ENCODE assay signal across 2 cellular contexts in genomic region chr18:62991959-62992358, GRCh38.
A peak's percentile ranks its signal among the peaks of the same experiment; 100 is the strongest.
TF ChIP-seq lines count a peak whose summit lies in the region.

No MANE protein-coding gene starts in this region.

TF ChIP-seq in HepG2, 621 proteins besides CTCF, POLR2A, EP300 and RAD21 (continued from another document):
- TF ChIP-seq, protein P1, sequence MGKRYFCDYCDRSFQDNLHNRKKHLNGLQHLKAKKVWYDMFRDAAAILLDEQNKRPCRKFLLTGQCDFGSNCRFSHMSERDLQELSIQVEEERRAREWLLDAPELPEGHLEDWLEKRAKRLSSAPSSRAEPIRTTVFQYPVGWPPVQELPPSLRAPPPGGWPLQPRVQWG (CRISPR knock-in tag; IDR thresholded peaks at IDR 0.05; ENCODE audit: borderline replicate concordance, low read depth): no peak
- TF ChIP-seq, protein P2, sequence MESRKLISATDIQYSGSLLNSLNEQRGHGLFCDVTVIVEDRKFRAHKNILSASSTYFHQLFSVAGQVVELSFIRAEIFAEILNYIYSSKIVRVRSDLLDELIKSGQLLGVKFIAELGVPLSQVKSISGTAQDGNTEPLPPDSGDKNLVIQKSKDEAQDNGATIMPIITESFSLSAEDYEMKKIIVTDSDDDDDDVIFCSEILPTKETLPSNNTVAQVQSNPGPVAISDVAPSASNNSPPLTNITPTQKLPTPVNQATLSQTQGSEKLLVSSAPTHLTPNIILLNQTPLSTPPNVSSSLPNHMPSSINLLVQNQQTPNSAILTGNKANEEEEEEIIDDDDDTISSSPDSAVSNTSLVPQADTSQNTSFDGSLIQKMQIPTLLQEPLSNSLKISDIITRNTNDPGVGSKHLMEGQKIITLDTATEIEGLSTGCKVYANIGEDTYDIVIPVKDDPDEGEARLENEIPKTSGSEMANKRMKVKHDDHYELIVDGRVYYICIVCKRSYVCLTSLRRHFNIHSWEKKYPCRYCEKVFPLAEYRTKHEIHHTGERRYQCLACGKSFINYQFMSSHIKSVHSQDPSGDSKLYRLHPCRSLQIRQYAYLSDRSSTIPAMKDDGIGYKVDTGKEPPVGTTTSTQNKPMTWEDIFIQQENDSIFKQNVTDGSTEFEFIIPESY (CRISPR knock-in tag; IDR thresholded peaks at IDR 0.05): peak; percentile 72
- no peak for TF ChIP-seq NCOA5 (CRISPR knock-in tag; IDR thresholded peaks at IDR 0.05)
- no peak for TF ChIP-seq ZNF598 (CRISPR knock-in tag; IDR thresholded peaks at IDR 0.05; ENCODE audit: borderline replicate concordance)
- TF ChIP-seq HOXA9 (CRISPR knock-in tag; IDR thresholded peaks at IDR 0.05; ENCODE audit: borderline replicate concordance): no peak
- no peak for TF ChIP-seq SIN3B (IDR thresholded peaks at IDR 0.05; ENCODE audit: low read length)
- TF ChIP-seq, protein P3, sequence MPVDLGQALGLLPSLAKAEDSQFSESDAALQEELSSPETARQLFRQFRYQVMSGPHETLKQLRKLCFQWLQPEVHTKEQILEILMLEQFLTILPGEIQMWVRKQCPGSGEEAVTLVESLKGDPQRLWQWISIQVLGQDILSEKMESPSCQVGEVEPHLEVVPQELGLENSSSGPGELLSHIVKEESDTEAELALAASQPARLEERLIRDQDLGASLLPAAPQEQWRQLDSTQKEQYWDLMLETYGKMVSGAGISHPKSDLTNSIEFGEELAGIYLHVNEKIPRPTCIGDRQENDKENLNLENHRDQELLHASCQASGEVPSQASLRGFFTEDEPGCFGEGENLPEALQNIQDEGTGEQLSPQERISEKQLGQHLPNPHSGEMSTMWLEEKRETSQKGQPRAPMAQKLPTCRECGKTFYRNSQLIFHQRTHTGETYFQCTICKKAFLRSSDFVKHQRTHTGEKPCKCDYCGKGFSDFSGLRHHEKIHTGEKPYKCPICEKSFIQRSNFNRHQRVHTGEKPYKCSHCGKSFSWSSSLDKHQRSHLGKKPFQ (CRISPR knock-in tag; IDR thresholded peaks at IDR 0.05; ENCODE audit: insufficient replicate concordance): no peak
- no peak for TF ChIP-seq ZNF720 (CRISPR knock-in tag; IDR thresholded peaks at IDR 0.05)
- no peak for TF ChIP-seq KDM5B (CRISPR knock-in tag; IDR thresholded peaks at IDR 0.05; ENCODE audit: borderline replicate concordance)
- TF ChIP-seq STAG1 (CRISPR knock-in tag; IDR thresholded peaks at IDR 0.05): peak; percentile 17; the same call in 1 of the 2 replicates
- TF ChIP-seq ZBTB49 (CRISPR knock-in tag; IDR thresholded peaks at IDR 0.05; ENCODE audit: borderline replicate concordance): no peak
TF ChIP-seq in HepG2: peak in this region for 2.

TF ChIP-seq in HCT116, 20 proteins besides CTCF, POLR2A, EP300 and RAD21 (continued from another document):
- TF ChIP-seq TCF7L2 (IDR thresholded peaks at IDR 0.05; ENCODE audit: borderline replicate concordance, extremely low read depth, insufficient read depth, insufficient read length) (no peak), CBX3 (IDR thresholded peaks at IDR 0.05; ENCODE audit: low read depth) (no peak), EGR1 (IDR thresholded peaks at IDR 0.05; ENCODE audit: low read depth) (no peak), ZNF274 (IDR thresholded peaks at IDR 0.05; ENCODE audit: low read depth, low read length) (no peak), ZFX (IDR thresholded peaks at IDR 0.05) (no peak), SRF (IDR thresholded peaks at IDR 0.05; ENCODE audit: low read depth) (no peak), POLR2AphosphoS5 (IDR thresholded peaks at IDR 0.05; ENCODE audit: low read depth, low read length) (no peak), FOSL1 (IDR thresholded peaks at IDR 0.05; ENCODE audit: low read depth) (no peak), SIN3A (IDR thresholded peaks at IDR 0.05; ENCODE audit: low read depth) (no peak), YY1 (IDR thresholded peaks at IDR 0.05; ENCODE audit: extremely low read depth, insufficient replicate concordance, low read depth, low read length) (no peak), EZH2 (IDR thresholded peaks at IDR 0.05) (no peak), CEBPB (IDR thresholded peaks at IDR 0.05; ENCODE audit: low read depth) (no peak), ELF1 (IDR thresholded peaks at IDR 0.05; ENCODE audit: borderline replicate concordance, low read depth) (no peak), JUND (IDR thresholded peaks at IDR 0.05) (no peak)
- TF ChIP-seq, protein P4, sequence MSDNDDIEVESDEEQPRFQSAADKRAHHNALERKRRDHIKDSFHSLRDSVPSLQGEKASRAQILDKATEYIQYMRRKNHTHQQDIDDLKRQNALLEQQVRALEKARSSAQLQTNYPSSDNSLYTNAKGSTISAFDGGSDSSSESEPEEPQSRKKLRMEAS (IDR thresholded peaks at IDR 0.05): no peak
- TF ChIP-seq, protein P2 (IDR thresholded peaks at IDR 0.05; ENCODE audit: extremely low read depth, insufficient replicate concordance, low read length): no peak
- TF ChIP-seq, protein P5, sequence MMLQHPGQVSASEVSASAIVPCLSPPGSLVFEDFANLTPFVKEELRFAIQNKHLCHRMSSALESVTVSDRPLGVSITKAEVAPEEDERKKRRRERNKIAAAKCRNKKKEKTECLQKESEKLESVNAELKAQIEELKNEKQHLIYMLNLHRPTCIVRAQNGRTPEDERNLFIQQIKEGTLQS (IDR thresholded peaks at IDR 0.05): no peak
